ENCODE assay signal across 9 cellular contexts in the genomic region with DNA sequence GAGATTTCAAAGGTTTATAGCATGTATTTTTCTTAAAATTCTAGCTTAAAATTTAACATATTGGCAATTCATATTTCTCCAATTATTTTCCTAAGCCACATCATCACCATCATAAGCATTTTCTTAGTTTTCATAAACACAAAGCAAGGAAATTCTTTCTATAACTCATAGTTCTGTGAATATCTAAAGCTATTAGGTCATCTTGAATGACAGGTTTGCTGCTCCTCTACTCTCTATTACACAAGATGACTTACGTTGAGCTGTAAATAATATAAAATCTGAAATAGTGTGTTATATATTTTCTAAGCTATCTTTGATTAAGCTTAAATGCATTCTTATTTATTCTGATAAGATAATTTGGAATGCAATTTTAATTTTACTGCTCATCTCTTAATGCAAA.
"Had no signal": no experiment of that assay in that cellular context is flagged by ENCODE, and none has a peak within 500 bp of the region (broad histone marks: within the 10 kb centered on the region; RNA-seq: fewer than 3 reads in every experiment).

No MANE protein-coding gene starts in this region.

- H3K4me1 ChIP-seq: HAP-1 had no signal

- H3K27ac ChIP-seq: GM23248 had no signal

- ATAC-seq: HCT116, K562 had no signal

- H3K36me3 ChIP-seq: HAP-1 had no signal

- H2AFZ ChIP-seq: GM23248 had no signal

- H3K4me3 ChIP-seq: GM23248, HAP-1, K562 had no signal

- DNase-seq: GM23248, GOT3, H7, HFFc6, IMR-90, KG1 had no signal

- H3K9me3 ChIP-seq: HAP-1 had no signal

- H3K9ac ChIP-seq: GM23248 had no signal
